Comparison of ENCODE assay signal across 16 cellular contexts in the genomic region with DNA sequence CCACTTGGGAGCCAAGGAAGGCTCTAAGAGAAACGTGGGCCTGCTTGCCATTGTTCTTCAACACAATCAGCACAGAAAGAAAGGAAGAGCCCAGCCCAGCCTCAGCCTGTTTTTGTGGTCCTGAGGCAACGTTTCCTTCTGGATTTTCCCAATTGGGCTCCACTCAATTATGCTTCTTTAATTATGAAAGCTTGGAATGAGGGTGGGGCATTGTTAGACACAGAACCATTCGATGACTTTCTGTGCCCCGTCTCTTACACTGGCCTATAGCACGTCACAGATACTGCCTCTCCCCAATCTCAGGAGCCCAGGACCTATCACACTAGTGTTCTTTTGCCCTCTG.
DNase-seq lines count a peak whose midpoint lies in the region; ATAC-seq, FAIRE-seq and TF ChIP-seq lines count a peak whose summit lies in the region.
"Had no signal": no experiment of that assay in that cellular context is flagged by ENCODE, and none has a peak within 500 bp of the region (broad histone marks: within the 10 kb centered on the region; RNA-seq: fewer than 3 reads in every experiment).

No MANE protein-coding gene starts in this region.

- 71% methylated on average over 5 of the region's 5 CpGs for WGBS in A549 (ENCODE audit: missing lambda C conversion rate)
- 71 to 76% methylated on average over 5 of the region's 5 CpGs for WGBS in sigmoid colon, 2 donors

- POLR2A ChIA-PET in A549 (lab: Yijun Ruan, JAX) (no interaction called here), PC-3 (lab: Charles Lee; ENCODE audit: unreplicated experiment) (no interaction called here)

- H3K79me2 ChIP-seq in keratinocyte (ENCODE audit: control insufficient read depth, insufficient read depth, low read length): no peaks in the 10 kb centered on the region
- H3K79me2 ChIP-seq in PC-3 (ENCODE audit: low read length): no peaks in the 10 kb centered on the region
- H3K79me2 ChIP-seq: parathyroid adenoma had no signal

- no peak for TF ChIP-seq RAD21 in A549 (conservative IDR thresholded peaks at IDR 0.05 in 1 of 2, IDR thresholded peaks at IDR 0.05 in 1 of 2)

- H3K9ac ChIP-seq in keratinocyte (ENCODE audit: control insufficient read depth, extremely low read depth, insufficient read depth, low read length) (no peak overlapping the region), PC-3 (ENCODE audit: low read length) (no peak overlapping the region)
- H3K9ac ChIP-seq: parathyroid adenoma had no signal

- CTCF ChIA-PET in A549 (lab: Yijun Ruan, JAX) (interaction anchor here (1.0 to 2.0 kb wide), 5 partner anchors 42 to 210 kb away, joined by 3 to 8 read pairs (median 5); no protein-coding TSS in a partner anchor), PC-3 (lab: Charles Lee) (no interaction called here)

- H3K27ac ChIP-seq in A549 (peak overlapping the region; percentile 14 to 62; a peak in 2 of 6 replicates), breast epithelium (peak overlapping the region; percentile 78 to 90), keratinocyte (ENCODE audit: control insufficient read depth, insufficient read depth, low read length) (no peak overlapping the region), sigmoid colon (peak overlapping the region; percentile 56 to 75 (median 66)), PC-3 (ENCODE audit: low read length) (no peak overlapping the region)
- H3K27ac ChIP-seq: parathyroid adenoma had no signal

- H3K27me3 ChIP-seq in breast epithelium (no peaks in the 10 kb centered on the region), keratinocyte (ENCODE audit: control insufficient read depth, extremely low read depth, insufficient read depth, low read length) (no peaks in the 10 kb centered on the region), sigmoid colon (no peaks in the 10 kb centered on the region), PC-3 (ENCODE audit: low read length) (no peaks in the 10 kb centered on the region)

- ATAC-seq in A549: no peak
- no peak for ATAC-seq in PC-3
- ATAC-seq: activated CD4-positive, alpha-beta T cell treated with anti-CD3 and anti-CD28 coated beads for 36 hours had no signal

- TF ChIP-seq POLR2A in A549 (IDR thresholded peaks at IDR 0.05; ENCODE audit: low read length): no peak
- no peak for TF ChIP-seq POLR2A in breast epithelium (IDR thresholded peaks at IDR 0.05)
- no peak for TF ChIP-seq POLR2A in sigmoid colon (IDR thresholded peaks at IDR 0.05)

- H3K9me3 ChIP-seq in A549: peaks cover 26% of the 10 kb centered on the region
- H3K9me3 ChIP-seq in breast epithelium: peaks cover 0 to 4% of the 10 kb centered on the region in 2 donors
- H3K9me3 ChIP-seq in keratinocyte (ENCODE audit: control insufficient read depth, low read depth, low read length): peaks cover 5% of the 10 kb centered on the region
- peaks cover 0 to 5% (median 0%) of the 10 kb centered on the region in 4 donors for H3K9me3 ChIP-seq in sigmoid colon
- H3K9me3 ChIP-seq in PC-3 (ENCODE audit: low read length): no peaks in the 10 kb centered on the region

- peak overlapping the region; percentile 4 for H2AFZ ChIP-seq in keratinocyte (ENCODE audit: control insufficient read depth, low read length)
- H2AFZ ChIP-seq in PC-3 (ENCODE audit: low read length): no peak overlapping the region
- H2AFZ ChIP-seq: parathyroid adenoma had no signal

- no peak for FAIRE-seq in A549 (lab: Jason Lieb, UNC)
- no peak for FAIRE-seq in keratinocyte (lab: Jason Lieb, UNC)
- FAIRE-seq in D721Med (lab: Jason Lieb, UNC): no peak
- FAIRE-seq: bronchial epithelial cell, GM12891 had no signal

- intact Hi-C loops in breast epithelium (cut with DNase I; ENCODE audit: low total_unique reads): no loop called here
- intact Hi-C loops in sigmoid colon (cut with DNase I): loop anchor here (2.0 to 5.0 kb wide), 4 partner anchors 44 to 208 kb away; partner anchors contain the start of gene ZFP36L2
- intact Hi-C loops in PC-3 (cut with micrococcal nuclease): no loop called here
- intact Hi-C loops in posterior cingulate gyrus (cut with DNase I): no loop called here

- TF ChIP-seq EP300 in A549 (IDR thresholded peaks at IDR 0.05) (no peak), sigmoid colon (IDR thresholded peaks at IDR 0.05) (no peak)

- no TSS peak for BruUV-seq in PC-3 (replicated peaks; lab: Mats Ljungman, UMichigan)

- TF ChIP-seq CTCF in A549 (IDR thresholded peaks at IDR 0.05) (no peak), breast epithelium (IDR thresholded peaks at IDR 0.05) (no peak), keratinocyte (optimal IDR thresholded peaks at IDR 0.05 in 1 of 3, IDR thresholded peaks at IDR 0.05 in 1 of 3, conservative IDR thresholded peaks at IDR 0.05 in 1 of 3; ENCODE audit: extremely low read depth in 1 of 3, insufficient read depth in 2 of 3, low read length in 3 of 3) (no peak), sigmoid colon (IDR thresholded peaks at IDR 0.05) (no peak), D721Med (IDR thresholded peaks at IDR 0.05; ENCODE audit: insufficient read depth, missing control alignments) (no peak), PC-3 (conservative IDR thresholded peaks at IDR 0.05; ENCODE audit: low read depth, low read length) (no peak)

- H3K4me3 ChIP-seq in A549: no peak overlapping the region
- no peak overlapping the region for H3K4me3 ChIP-seq in breast epithelium
- no peak overlapping the region for H3K4me3 ChIP-seq in keratinocyte (ENCODE audit: control insufficient read depth in 2 of 3, extremely low read depth in 1 of 3, insufficient read depth in 2 of 3, low read depth in 1 of 3, low read length in 3 of 3)
- no peak overlapping the region for H3K4me3 ChIP-seq in sigmoid colon
- H3K4me3 ChIP-seq in PC-3 (ENCODE audit: low read length): no peak overlapping the region

- H3K4me1 ChIP-seq in A549 (peaks cover 10% of the 10 kb centered on the region; the same call in 2 of the 3 replicates), breast epithelium (peaks cover 0 to 6% of the 10 kb centered on the region in 2 donors), keratinocyte (ENCODE audit: control insufficient read depth, extremely low read depth, insufficient read depth, low read length) (peaks cover 26% of the 10 kb centered on the region), sigmoid colon (peaks cover 0 to 17% (median 13%) of the 10 kb centered on the region in 4 donors), PC-3 (ENCODE audit: insufficient read depth, low read length) (no peaks in the 10 kb centered on the region)
- H3K4me1 ChIP-seq: parathyroid adenoma had no signal

- H3K36me3 ChIP-seq in breast epithelium: no peaks in the 10 kb centered on the region
- no peaks in the 10 kb centered on the region for H3K36me3 ChIP-seq in keratinocyte (ENCODE audit: control insufficient read depth in 2 of 2, extremely low read depth in 1 of 2, insufficient read depth in 2 of 2, low read length in 2 of 2)
- no peaks in the 10 kb centered on the region for H3K36me3 ChIP-seq in sigmoid colon
- H3K36me3 ChIP-seq in PC-3 (ENCODE audit: low read depth, low read length): no peaks in the 10 kb centered on the region

- no peaks in the 10 kb centered on the region for H3K9me2 ChIP-seq in PC-3 (replicated peaks; ENCODE audit: low read length)

- H3K4me2 ChIP-seq in A549: no peak overlapping the region
- no peak overlapping the region for H3K4me2 ChIP-seq in keratinocyte (ENCODE audit: control insufficient read depth, extremely low read depth, insufficient read depth, low read depth, low read length)
- no peak overlapping the region for H3K4me2 ChIP-seq in PC-3 (ENCODE audit: low read length)

- H3K9me1 ChIP-seq in keratinocyte (ENCODE audit: control insufficient read depth, extremely low read depth, insufficient read depth, low read length): no peaks in the 10 kb centered on the region

- no peaks in the 10 kb centered on the region for H3F3A ChIP-seq in PC-3 (ENCODE audit: low read length, unreplicated experiment)

- dilution Hi-C loops in keratinocyte (cut with MboI; ENCODE audit: extremely low pct_ligation_motif_present, low sequenced_read_pairs): no loop called here

- no peak for DNase-seq in A549 (ENCODE audit: low read depth in 1 of 2, low spot score in 1 of 2)
- DNase-seq in breast epithelium (ENCODE audit: low spot score in 2 of 2): no peak
- no peak for DNase-seq in keratinocyte (ENCODE audit: low read depth, low spot score)
- no peak for DNase-seq in sigmoid colon
- DNase-seq in D721Med (ENCODE audit: insufficient read length, low spot score): no peak
- no peak for DNase-seq in PC-3
- no peak for DNase-seq in activated T-cell treated with anti-CD3 and anti-CD28 coated beads for 4 hours
- DNase-seq in posterior cingulate gyrus: no peak
- DNase-seq: activated CD4-positive, alpha-beta T cell treated with anti-CD3 and anti-CD28 coated beads for 36 hours; foreskin melanocyte; NCI-H1694; NCI-H446 treated with DMSO at 0.1 percent for 48 hours; stimulated activated CD4-positive, alpha-beta T cell treated with anti-CD3 and anti-CD28 coated beads, Interleukin-15, amount 100 ng/mL, for 24 hours had no signal

- H4K20me1 ChIP-seq in keratinocyte (ENCODE audit: control insufficient read depth, extremely low read depth, insufficient read depth, low read length): no peaks in the 10 kb centered on the region
- H4K20me1 ChIP-seq in PC-3 (ENCODE audit: low read length): no peaks in the 10 kb centered on the region

TF ChIP-seq in A549, 52 proteins besides CTCF, POLR2A, EP300 and RAD21 (continues in another document):
- TF ChIP-seq PHF8 (IDR thresholded peaks at IDR 0.05; ENCODE audit: borderline replicate concordance, low read depth) (no peak), FOXS1 (CRISPR knock-in tag; IDR thresholded peaks at IDR 0.05) (no peak), CHD4 (IDR thresholded peaks at IDR 0.05; ENCODE audit: borderline replicate concordance) (no peak), MYC (IDR thresholded peaks at IDR 0.05; ENCODE audit: borderline replicate concordance, low read length) (no peak), POLR2AphosphoS2 (conservative IDR thresholded peaks at IDR 0.05; ENCODE audit: low read length) (no peak)

Comparison
In these comparisons a context has a peak if more than half of its experiments do, and no peak if none do; other contexts are left out.
1. H3K27ac ChIP-seq: peak in A549 (2 of 2), breast epithelium (2 of 2) and sigmoid colon (4 of 4); none in keratinocyte (single experiment) and PC-3 (single experiment).